6 cellular contexts compared by ENCODE assay signal in genomic region chr17:76521683-76522082, GRCh38. TPM values are rescaled to one million over a fixed set of nuclear protein-coding genes. Genes with fewer than 3 reads are reported as not detected.
"Had no signal": no experiment of that assay in that cellular context is flagged by ENCODE, and none has a peak within 500 bp of the region (broad histone marks: within the 10 kb centered on the region; RNA-seq: fewer than 3 reads in every experiment).

No MANE protein-coding gene starts in this region.

RNA-seq across cellular contexts. Expression of gene CYGB, which starts 15.8 kb away (rescaled TPM):
- total RNA-seq: SJCRH30 had no signal

RNA-seq across cellular contexts. Expression of gene PRCD, which starts 18.2 kb away (rescaled TPM):
- total RNA-seq: NCI-H460 had no signal

RNA-seq across cellular contexts. Expression of gene AANAT, which starts 54.3 kb away (rescaled TPM):
- total RNA-seq: NCI-H460, PC-9, Peyer's patch, Right ventricle myocardium inferior, RPMI7951 had no signal
